ENCODE assay signal across 7 cellular contexts in genomic region chr2:34244195-34244594, GRCh38.
"Had no signal": no experiment of that assay in that cellular context is flagged by ENCODE, and none has a peak within 500 bp of the region (broad histone marks: within the 10 kb centered on the region; RNA-seq: fewer than 3 reads in every experiment).

No MANE protein-coding gene starts in this region.

- DNase-seq: GM23248, GOT3, H9, HCEC 1CT, IMR-90, KG1 had no signal

- ATAC-seq: K562 had no signal

- H3K27ac ChIP-seq: GM23248 had no signal

- H3K4me3 ChIP-seq: GM23248, K562 had no signal
